Comparison of ENCODE assay signal across 15 cellular contexts in genomic region chr2:132489150-132489549, GRCh38.
A peak's percentile ranks its signal among the peaks of the same experiment; 100 is the strongest.
DNase-seq lines count a peak whose midpoint lies in the region; ATAC-seq and TF ChIP-seq lines count a peak whose summit lies in the region.
"Had no signal": no experiment of that assay in that cellular context is flagged by ENCODE, and none has a peak within 500 bp of the region (broad histone marks: within the 10 kb centered on the region; RNA-seq: fewer than 3 reads in every experiment).

No MANE protein-coding gene starts in this region.

- 21% methylated on average over 7 of the region's 18 CpGs; no CpG with 5 or more reads in 1 of the 2 experiments for WGBS in IMR-90 (ENCODE audit: extremely low coverage in 2 of 2, insufficient read length in 1 of 2), 2 experiments
- 27 to 34% methylated on average over 18 of the region's 18 CpGs for WGBS in endodermal cell (ENCODE audit: insufficient coverage in 1 of 2, insufficient read length in 1 of 2), 2 experiments
- WGBS in mesenchymal stem cell = 22% methylated on average over 18 of the region's 18 CpGs

- no peak overlapping the region for H2BK12ac ChIP-seq in mesenchymal stem cell (ENCODE audit: low read length in 2 of 2)

- H2AK9ac ChIP-seq in IMR-90 (replicated peaks; ENCODE audit: low read depth, low read length, poor library complexity) = no peak overlapping the region

- H2AK5ac ChIP-seq in IMR-90 (ENCODE audit: low read depth, low read length) (no peak overlapping the region), mesenchymal stem cell (ENCODE audit: low read length, severe bottlenecking) (no peak overlapping the region)

- H3K27me3 Mint-ChIP-seq in endodermal cell (ENCODE audit: insufficient read depth) = no peaks in the 10 kb centered on the region
- no peaks in the 10 kb centered on the region for H3K27me3 Mint-ChIP-seq in activated CD8-positive, alpha-beta T cell treated with anti-CD3 and anti-CD28 coated beads, Interleukin-2, amount 10 ng/mL, durations not matched to agents 7 days and 5 days (ENCODE audit: low read depth)

- no peak overlapping the region for H3K18ac ChIP-seq in IMR-90 (ENCODE audit: low read depth, low read length)
- no peak overlapping the region for H3K18ac ChIP-seq in mesenchymal stem cell (ENCODE audit: low read depth in 1 of 2, low read length in 2 of 2)

- no peak overlapping the region for H3K9ac ChIP-seq in IMR-90 (ENCODE audit: low read depth, low read length)
- no peak overlapping the region for H3K9ac ChIP-seq in endodermal cell (ENCODE audit: extremely low read depth, low read length, poor library complexity, severe bottlenecking)
- H3K9ac ChIP-seq in mesenchymal stem cell (ENCODE audit: low read length) = no peak overlapping the region

- no peaks in the 10 kb centered on the region for H3K9me1 ChIP-seq in IMR-90 (ENCODE audit: insufficient read depth, low read length)

- no peak overlapping the region for H3K27ac Mint-ChIP-seq in endodermal cell
- no peak overlapping the region for H3K27ac Mint-ChIP-seq in activated CD8-positive, alpha-beta T cell treated with anti-CD3 and anti-CD28 coated beads, Interleukin-2, amount 10 ng/mL, durations not matched to agents 7 days and 5 days

- H3K4me2 ChIP-seq in IMR-90 (ENCODE audit: low read depth, low read length) = no peak overlapping the region
- H3K4me2 ChIP-seq in mesenchymal stem cell (ENCODE audit: low read length, poor library complexity, severe bottlenecking) = no peak overlapping the region

- TF ChIP-seq CTCF in IMR-90 (conservative IDR thresholded peaks at IDR 0.05; ENCODE audit: low read depth, low read length) (no peak), endodermal cell (conservative IDR thresholded peaks at IDR 0.05) (no peak), GM13977 (IDR thresholded peaks at IDR 0.05; ENCODE audit: extremely low read depth, insufficient read depth, missing control alignments) (no peak)

- H3K36me3 ChIP-seq in IMR-90 (ENCODE audit: control insufficient read depth, insufficient read depth, low read length) = no peaks in the 10 kb centered on the region
- no peaks in the 10 kb centered on the region for H3K36me3 ChIP-seq in endodermal cell (ENCODE audit: control insufficient read depth, insufficient read depth, low read length)
- no peaks in the 10 kb centered on the region for H3K36me3 ChIP-seq in mesenchymal stem cell (ENCODE audit: control insufficient read depth in 1 of 2, insufficient read depth in 2 of 2, low read depth in 1 of 2, low read length in 2 of 2)
- H3K36me3 ChIP-seq: transverse colon had no signal

- no peak overlapping the region for H4K5ac ChIP-seq in IMR-90 (ENCODE audit: low read depth, low read length)

- H3K9me3 ChIP-seq in IMR-90 (ENCODE audit: control insufficient read depth, insufficient read depth, low read length) (no peaks in the 10 kb centered on the region), endodermal cell (ENCODE audit: control insufficient read depth, low read length) (no peaks in the 10 kb centered on the region), mesenchymal stem cell (ENCODE audit: control insufficient read depth, low read length) (no peaks in the 10 kb centered on the region)
- H3K9me3 ChIP-seq: transverse colon had no signal

- H4K91ac ChIP-seq in IMR-90 (ENCODE audit: insufficient read depth, low read depth, low read length) (no peak overlapping the region), mesenchymal stem cell (ENCODE audit: low read length) (no peak overlapping the region)

- intact Hi-C loops in IMR-90 (cut with micrococcal nuclease) = no loop called here

- in situ Hi-C loops in IMR-90 (cut with MboI; ENCODE audit: low sequenced_read_pairs) = no loop called here
- in situ Hi-C loops in GM13977 (cut with MboI; ENCODE audit: low pct_unique_long_range_greater_than_20kb, low sequenced_read_pairs, unreplicated experiment) = no loop called here

- no peaks in the 10 kb centered on the region for H3K36me3 Mint-ChIP-seq in endodermal cell (ENCODE audit: low read depth)
- no peaks in the 10 kb centered on the region for H3K36me3 Mint-ChIP-seq in activated CD8-positive, alpha-beta T cell treated with anti-CD3 and anti-CD28 coated beads, Interleukin-2, amount 10 ng/mL, durations not matched to agents 7 days and 5 days (ENCODE audit: low read depth)

- no peak overlapping the region for H3K4ac ChIP-seq in IMR-90 (ENCODE audit: low read depth, low read length)
- H3K4ac ChIP-seq in mesenchymal stem cell (ENCODE audit: low read depth in 1 of 2, low read length in 2 of 2) = no peak overlapping the region

- H3K27ac ChIP-seq in IMR-90 (ENCODE audit: insufficient read depth, low read length) = no peak overlapping the region
- no peak overlapping the region for H3K27ac ChIP-seq in endodermal cell (ENCODE audit: low read depth, low read length)
- no peak overlapping the region for H3K27ac ChIP-seq in mesenchymal stem cell (ENCODE audit: low read length, poor library complexity, severe bottlenecking)
- H3K27ac ChIP-seq: C4-2B, transverse colon had no signal

- H4K8ac ChIP-seq in IMR-90 (ENCODE audit: low read depth in 2 of 2, low read length in 2 of 2) = no peak overlapping the region
- no peak overlapping the region for H4K8ac ChIP-seq in mesenchymal stem cell (ENCODE audit: low read length)

- ATAC-seq in IMR-90 (ENCODE audit: low read depth) (peak; percentile 79), GM21825 (IDR thresholded peaks at IDR 0.05; ENCODE audit: unreplicated experiment) (no peak), HG03460 (IDR thresholded peaks at IDR 0.05; ENCODE audit: unreplicated experiment) (no peak)
- ATAC-seq in activated CD8-positive, alpha-beta T cell treated with anti-CD3 and anti-CD28 coated beads, Interleukin-2, amount 10 ng/mL, durations not matched to agents 7 days and 5 days = no peak

- peak; percentile 73 for DNase-seq in AG20443 (ENCODE audit: low spot score)
- peak; percentile 5 for DNase-seq in IMR-90
- DNase-seq in endodermal cell = peak; percentile 95
- DNase-seq in mesenchymal stem cell = peak; percentile 22
- DNase-seq in activated CD8-positive, alpha-beta T cell treated with anti-CD3 and anti-CD28 coated beads, Interleukin-2, amount 10 ng/mL, durations not matched to agents 7 days and 5 days = no peak
- no peak for DNase-seq in GM13977 (ENCODE audit: low spot score)
- DNase-seq: activated CD4-positive, CD25-positive, alpha-beta regulatory T cell; central memory CD4-positive, alpha-beta T cell; MM.1S; NCI-H510A treated with DMSO at 0.1 percent for 48 hours; SIG-M5; transverse colon had no signal

- TF ChIP-seq POLR2A in IMR-90 (IDR thresholded peaks at IDR 0.05; ENCODE audit: low read depth, low read length) = no peak

- H4K20me1 ChIP-seq in IMR-90 (ENCODE audit: insufficient read depth, low read length) = no peaks in the 10 kb centered on the region

- H2BK120ac ChIP-seq in IMR-90 (ENCODE audit: low read depth, low read length) (no peak overlapping the region), mesenchymal stem cell (ENCODE audit: low read depth, low read length) (no peak overlapping the region)

- no peak for TF ChIP-seq RAD21 in IMR-90 (IDR thresholded peaks at IDR 0.05; ENCODE audit: low read length)

- H3K56ac ChIP-seq in IMR-90 (ENCODE audit: extremely low read depth, insufficient read depth, low read length) = no peak overlapping the region

- no TSS peak for BruUV-seq in IMR-90 (replicated peaks; lab: Mats Ljungman, UMichigan)

- POLR2A ChIA-PET in IMR-90 (lab: Charles Lee; ENCODE audit: unreplicated experiment) = no interaction called here
- POLR2A ChIA-PET in activated CD8-positive, alpha-beta T cell treated with anti-CD3 and anti-CD28 coated beads, Interleukin-2, amount 10 ng/mL, durations not matched to agents 7 days and 5 days (lab: Charles Lee) = no interaction called here

- H3K27me3 ChIP-seq in IMR-90 (ENCODE audit: control insufficient read depth, insufficient read depth, low read length) = no peaks in the 10 kb centered on the region
- no peaks in the 10 kb centered on the region for H3K27me3 ChIP-seq in endodermal cell (ENCODE audit: control insufficient read depth, insufficient read depth, low read length, poor library complexity, severe bottlenecking)
- no peaks in the 10 kb centered on the region for H3K27me3 ChIP-seq in mesenchymal stem cell (ENCODE audit: control insufficient read depth in 1 of 2, insufficient read depth in 1 of 2, low read length in 2 of 2)

- H3K4me1 Mint-ChIP-seq in endodermal cell = no peaks in the 10 kb centered on the region
- no peaks in the 10 kb centered on the region for H3K4me1 Mint-ChIP-seq in activated CD8-positive, alpha-beta T cell treated with anti-CD3 and anti-CD28 coated beads, Interleukin-2, amount 10 ng/mL, durations not matched to agents 7 days and 5 days (ENCODE audit: low read depth)

- no peak overlapping the region for H2BK20ac ChIP-seq in IMR-90 (ENCODE audit: low read depth, low read length)

- no peak overlapping the region for H2AFZ ChIP-seq in IMR-90 (replicated peaks; ENCODE audit: low read length, poor library complexity)
- no peak overlapping the region for H2AFZ ChIP-seq in mesenchymal stem cell (ENCODE audit: low read depth, low read length)

- CTCF ChIA-PET in IMR-90 (lab: Yijun Ruan, JAX) = no interaction called here
- CTCF ChIA-PET in activated CD8-positive, alpha-beta T cell treated with anti-CD3 and anti-CD28 coated beads, Interleukin-2, amount 10 ng/mL, durations not matched to agents 7 days and 5 days (lab: Charles Lee) = no interaction called here

- H3K79me1 ChIP-seq in IMR-90 (ENCODE audit: low read depth in 1 of 2, low read length in 2 of 2) (no peaks in the 10 kb centered on the region), mesenchymal stem cell (replicated peaks; ENCODE audit: low read length, poor library complexity, severe bottlenecking) (peaks cover 8% of the 10 kb centered on the region)

- H3K23ac ChIP-seq in IMR-90 (ENCODE audit: low read depth, low read length) = no peak overlapping the region
- no peak overlapping the region for H3K23ac ChIP-seq in mesenchymal stem cell (ENCODE audit: low read length in 2 of 2)

- no peak overlapping the region for H3K4me3 Mint-ChIP-seq in endodermal cell
- H3K4me3 Mint-ChIP-seq in activated CD8-positive, alpha-beta T cell treated with anti-CD3 and anti-CD28 coated beads, Interleukin-2, amount 10 ng/mL, durations not matched to agents 7 days and 5 days = no peak overlapping the region

- H3K4me1 ChIP-seq in IMR-90 (ENCODE audit: control insufficient read depth, insufficient read depth, low read length) (no peaks in the 10 kb centered on the region), endodermal cell (ENCODE audit: control insufficient read depth, insufficient read depth, low read length) (no peaks in the 10 kb centered on the region), mesenchymal stem cell (ENCODE audit: control insufficient read depth, insufficient read depth, low read depth, low read length) (peaks cover 2% of the 10 kb centered on the region)
- H3K4me1 ChIP-seq: transverse colon had no signal

- no peaks in the 10 kb centered on the region for H3K9me3 Mint-ChIP-seq in endodermal cell
- H3K9me3 Mint-ChIP-seq in activated CD8-positive, alpha-beta T cell treated with anti-CD3 and anti-CD28 coated beads, Interleukin-2, amount 10 ng/mL, durations not matched to agents 7 days and 5 days (ENCODE audit: insufficient read depth) = no peaks in the 10 kb centered on the region

- H2BK15ac ChIP-seq in IMR-90 (ENCODE audit: low read depth, low read length) (no peak overlapping the region), mesenchymal stem cell (ENCODE audit: low read depth, poor library complexity, severe bottlenecking) (no peak overlapping the region)

- dilution Hi-C loops in IMR-90 (cut with HindIII; ENCODE audit: low sequenced_read_pairs, unreplicated experiment) = no loop called here

- H3K14ac ChIP-seq in IMR-90 (replicated peaks; ENCODE audit: low read depth, low read length) (no peak overlapping the region), mesenchymal stem cell (ENCODE audit: low read length in 2 of 2) (no peak overlapping the region)

- no peak overlapping the region for H2BK5ac ChIP-seq in IMR-90 (ENCODE audit: low read depth, low read length, poor library complexity, severe bottlenecking)
- H2BK5ac ChIP-seq in mesenchymal stem cell (ENCODE audit: low read depth, low read length, poor library complexity, severe bottlenecking) = no peak overlapping the region

- no peak overlapping the region for H3K4me3 ChIP-seq in IMR-90 (ENCODE audit: insufficient read depth, low read depth, low read length)
- no peak overlapping the region for H3K4me3 ChIP-seq in endodermal cell (ENCODE audit: low read length)
- H3K4me3 ChIP-seq in mesenchymal stem cell (ENCODE audit: insufficient read depth in 1 of 2, low read depth in 1 of 2, low read length in 2 of 2) = no peak overlapping the region
- H3K4me3 ChIP-seq: transverse colon had no signal

Comparison
In these comparisons a context has a peak if more than half of its experiments do, and no peak if none do; other contexts are left out.
1. DNase-seq: peak in AG20443 (single experiment), IMR-90 (single experiment), endodermal cell (single experiment) and mesenchymal stem cell (single experiment); none in activated CD8-positive, alpha-beta T cell treated with anti-CD3 and anti-CD28 coated beads, Interleukin-2, amount 10 ng/mL, durations not matched to agents 7 days and 5 days (single experiment) and GM13977 (single experiment).